In the genomic region with DNA sequence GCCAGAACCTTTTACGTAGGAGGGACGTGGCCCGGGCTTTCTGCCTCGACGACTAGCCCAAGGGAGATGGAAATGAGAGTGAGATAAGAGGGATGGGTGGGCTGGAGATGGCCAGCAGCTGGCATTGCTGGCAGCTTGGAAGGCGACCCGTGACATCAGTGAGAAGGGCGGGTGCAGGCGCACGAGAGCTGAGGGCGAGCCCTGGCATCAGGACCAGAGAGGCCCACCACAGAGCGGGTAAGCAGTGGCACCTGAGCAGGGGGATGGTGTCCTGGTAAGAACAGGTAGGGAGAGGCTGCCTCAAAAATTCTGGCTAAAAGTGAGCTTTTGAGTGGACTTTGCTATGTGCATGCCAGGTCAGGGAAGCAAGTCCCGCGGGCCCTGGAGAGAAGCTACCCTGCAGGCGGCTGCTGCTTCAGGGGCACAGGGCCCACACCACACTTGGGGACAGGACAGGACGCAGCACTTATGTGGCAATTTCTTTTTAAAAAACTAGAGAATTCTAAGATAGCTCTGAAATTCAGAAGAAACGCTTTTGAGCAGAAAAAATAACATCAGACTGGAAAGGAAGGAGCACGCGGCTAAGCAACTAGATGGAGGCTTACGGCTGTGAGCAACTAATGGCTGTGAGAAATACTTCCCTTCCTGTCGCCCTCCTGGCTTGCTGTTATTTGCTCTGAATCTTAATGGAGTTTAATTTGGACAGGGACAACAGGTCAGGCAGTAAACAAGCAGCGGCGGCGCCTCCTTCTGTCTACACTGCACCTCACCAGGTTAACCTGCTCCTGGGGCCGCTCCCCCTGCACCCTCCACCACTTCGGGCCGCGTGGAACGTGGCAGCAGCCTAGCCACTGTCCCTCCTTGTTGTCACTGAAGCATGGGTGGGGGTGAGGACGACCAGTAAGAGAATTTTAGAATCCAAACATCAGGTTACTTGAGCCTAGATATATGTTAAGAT, we compare ENCODE assay signal across 12 cellular contexts. TPM values are rescaled to one million over a fixed set of nuclear protein-coding genes. Genes with fewer than 3 reads are reported as not detected.
A peak's percentile ranks its signal among the peaks of the same experiment; 100 is the strongest.
DNase-seq lines count a peak whose midpoint lies in the region; ATAC-seq and TF ChIP-seq lines count a peak whose summit lies in the region.
"Had no signal": no experiment of that assay in that cellular context is flagged by ENCODE, and none has a peak within 500 bp of the region (broad histone marks: within the 10 kb centered on the region; RNA-seq: fewer than 3 reads in every experiment).

No MANE protein-coding gene starts in this region.

- H3K4me2 ChIP-seq in Loucy (ENCODE audit: low read depth, low read length, poor library complexity, severe bottlenecking) (peak overlapping the region; percentile 74), mesenchymal stem cell (ENCODE audit: low read length, poor library complexity, severe bottlenecking) (no peak overlapping the region)

- peaks cover 18% of the 10 kb centered on the region for H3K4me1 ChIP-seq in CD4-positive, CD25-positive, alpha-beta regulatory T cell (ENCODE audit: control insufficient read depth, insufficient read depth, low read length, poor library complexity, severe bottlenecking)
- H3K4me1 ChIP-seq in Loucy (ENCODE audit: insufficient read depth, low read length, poor library complexity, severe bottlenecking): peaks cover 11% of the 10 kb centered on the region
- H3K4me1 ChIP-seq in duodenal mucosa (ENCODE audit: control insufficient read depth in 1 of 2, insufficient read depth in 2 of 2, low read length in 2 of 2): peaks cover 2 to 11% of the 10 kb centered on the region in 2 donors
- H3K4me1 ChIP-seq in mesenchymal stem cell (ENCODE audit: control insufficient read depth, insufficient read depth, low read depth, low read length): peaks cover 8% of the 10 kb centered on the region

- H2BK12ac ChIP-seq in mesenchymal stem cell (ENCODE audit: low read length in 2 of 2): no peak overlapping the region

- no peaks in the 10 kb centered on the region for H3K36me3 ChIP-seq in CD4-positive, CD25-positive, alpha-beta regulatory T cell (ENCODE audit: control insufficient read depth, insufficient read depth, low read length)
- peaks cover 3% of the 10 kb centered on the region; the same call in 1 of the 2 replicates for H3K36me3 ChIP-seq in Loucy (ENCODE audit: insufficient read depth, low read length)
- H3K36me3 ChIP-seq in duodenal mucosa (ENCODE audit: control insufficient read depth in 1 of 2, insufficient read depth in 2 of 2, low read length in 2 of 2): peaks cover 4 to 21% of the 10 kb centered on the region in 2 donors
- H3K36me3 ChIP-seq in mesenchymal stem cell (ENCODE audit: control insufficient read depth in 1 of 2, insufficient read depth in 2 of 2, low read depth in 1 of 2, low read length in 2 of 2): peaks cover 11 to 33% of the 10 kb centered on the region in 2 experiments
- H3K36me3 ChIP-seq: thyroid gland had no signal

- no peak for ATAC-seq in CD4-positive, CD25-positive, alpha-beta regulatory T cell (ENCODE audit: low read depth in 2 of 2)
- no peak for ATAC-seq in naive B cell (ENCODE audit: low read depth in 2 of 2)
- ATAC-seq: Panc1 had no signal

- TF ChIP-seq CTCF in Loucy (conservative IDR thresholded peaks at IDR 0.05; ENCODE audit: low read length) (0 out of 2 replicates have a peak, but pooled peaks have one; percentile 14), GM13977 (IDR thresholded peaks at IDR 0.05; ENCODE audit: extremely low read depth, insufficient read depth, missing control alignments) (no peak)

- H2AFZ ChIP-seq in Loucy (ENCODE audit: low read length) (peak overlapping the region; percentile 74; the same call in 1 of the 2 replicates), mesenchymal stem cell (ENCODE audit: low read depth, low read length) (no peak overlapping the region)

- H3K4me3 ChIP-seq in CD4-positive, CD25-positive, alpha-beta regulatory T cell (ENCODE audit: low read depth, low read length): peak overlapping the region; percentile 91
- H3K4me3 ChIP-seq in Loucy (ENCODE audit: low read length, poor library complexity, severe bottlenecking) (peak overlapping the region; percentile 74), duodenal mucosa (ENCODE audit: low read depth in 1 of 2, low read length in 2 of 2) (peak overlapping the region; percentile 53 to 64), mesenchymal stem cell (ENCODE audit: insufficient read depth in 1 of 2, low read depth in 1 of 2, low read length in 2 of 2) (no peak overlapping the region)
- H3K4me3 ChIP-seq: body of pancreas, thyroid gland had no signal

- H2BK120ac ChIP-seq in mesenchymal stem cell (ENCODE audit: low read depth, low read length): no peak overlapping the region

- H3K23ac ChIP-seq in mesenchymal stem cell (ENCODE audit: low read length in 2 of 2): no peak overlapping the region

- no peaks in the 10 kb centered on the region for H3K9me3 Mint-ChIP-seq in CD4-positive, CD25-positive, alpha-beta regulatory T cell
- H3K9me3 Mint-ChIP-seq in naive B cell: peaks cover 0 to 2% (median 0%) of the 10 kb centered on the region in 7 donors

- peaks cover 9 to 52% (median 38%) of the 10 kb centered on the region in 4 donors for H3K4me1 Mint-ChIP-seq in CD4-positive, CD25-positive, alpha-beta regulatory T cell
- peaks cover 39 to 42% (median 39%) of the 10 kb centered on the region in 3 donors for H3K4me1 Mint-ChIP-seq in naive B cell

- H3K79me2 ChIP-seq in Loucy (ENCODE audit: insufficient read depth, low read length): peaks cover 28% of the 10 kb centered on the region; the same call in 1 of the 2 replicates

- H3K4ac ChIP-seq in mesenchymal stem cell (ENCODE audit: low read depth in 1 of 2, low read length in 2 of 2): no peak overlapping the region

- H3K9ac ChIP-seq in Loucy (ENCODE audit: low read depth, low read length, poor library complexity, severe bottlenecking) (peak overlapping the region; percentile 64), duodenal mucosa (ENCODE audit: low read depth in 1 of 2, low read length in 2 of 2) (peak overlapping the region in 1 of 2 donors; percentile 46), mesenchymal stem cell (ENCODE audit: low read length) (no peak overlapping the region)

- no peak overlapping the region for H4K91ac ChIP-seq in mesenchymal stem cell (ENCODE audit: low read length)

- H3K18ac ChIP-seq in mesenchymal stem cell (ENCODE audit: low read depth in 1 of 2, low read length in 2 of 2): no peak overlapping the region

- H3K14ac ChIP-seq in mesenchymal stem cell (ENCODE audit: low read length in 2 of 2): peak overlapping the region in 1 of 2 experiments; percentile 37

- H3K79me1 ChIP-seq in mesenchymal stem cell (replicated peaks; ENCODE audit: low read length, poor library complexity, severe bottlenecking): peaks cover 33% of the 10 kb centered on the region

- H2BK5ac ChIP-seq in mesenchymal stem cell (ENCODE audit: low read depth, low read length, poor library complexity, severe bottlenecking): no peak overlapping the region

- H3K27me3 ChIP-seq in CD4-positive, CD25-positive, alpha-beta regulatory T cell (ENCODE audit: control insufficient read depth, insufficient read depth, low read length): no peaks in the 10 kb centered on the region
- H3K27me3 ChIP-seq in Loucy (ENCODE audit: insufficient read depth, low read length, poor library complexity, severe bottlenecking) (no peaks in the 10 kb centered on the region), duodenal mucosa (ENCODE audit: control insufficient read depth in 1 of 2, insufficient read depth in 2 of 2, low read length in 2 of 2) (no peaks in the 10 kb centered on the region), mesenchymal stem cell (ENCODE audit: control insufficient read depth in 1 of 2, insufficient read depth in 1 of 2, low read length in 2 of 2) (no peaks in the 10 kb centered on the region)
- H3K27me3 ChIP-seq: body of pancreas, thyroid gland had no signal

- H3K9me2 ChIP-seq in Loucy (replicated peaks; ENCODE audit: low read depth, low read length): no peaks in the 10 kb centered on the region

- H2BK15ac ChIP-seq in mesenchymal stem cell (ENCODE audit: low read depth, poor library complexity, severe bottlenecking): no peak overlapping the region

- H3K27me3 Mint-ChIP-seq in CD4-positive, CD25-positive, alpha-beta regulatory T cell: no peaks in the 10 kb centered on the region
- no peaks in the 10 kb centered on the region for H3K27me3 Mint-ChIP-seq in naive B cell

- 95% methylated on average over 28 of the region's 30 CpGs for WGBS in mesenchymal stem cell

- no peak overlapping the region for H2AK5ac ChIP-seq in mesenchymal stem cell (ENCODE audit: low read length, severe bottlenecking)

- no peak for DNase-seq in CD4-positive, CD25-positive, alpha-beta regulatory T cell
- DNase-seq in naive B cell (no peak), mesenchymal stem cell (no peak), GM13977 (ENCODE audit: low spot score) (no peak), hepatic stellate cell (ENCODE audit: low spot score) (no peak)
- no peak for DNase-seq in stimulated activated CD4-positive, alpha-beta T cell treated with anti-CD3 and anti-CD28 coated beads, Interleukin-1b, Interleukin-23, amount 100 ng/mL, for 48 hours
- DNase-seq: activated CD4-positive, alpha-beta T cell treated with anti-CD3 and anti-CD28 coated beads, Interleukin-2, amount 50 U/mL, for 48 hours; thyroid gland had no signal

- no peaks in the 10 kb centered on the region for H4K20me1 ChIP-seq in Loucy (ENCODE audit: insufficient read depth, low read length, poor library complexity, severe bottlenecking)

- in situ Hi-C loops in GM13977 (cut with MboI; ENCODE audit: low pct_unique_long_range_greater_than_20kb, low sequenced_read_pairs, unreplicated experiment): no loop called here

- peak overlapping the region; percentile 46 to 95 (median 92) for H3K27ac Mint-ChIP-seq in CD4-positive, CD25-positive, alpha-beta regulatory T cell
- H3K27ac Mint-ChIP-seq in naive B cell: peak overlapping the region in 5 of 6 donors; percentile 38 to 87 (median 77)

- peak overlapping the region; percentile 75 for H3K27ac ChIP-seq in CD4-positive, CD25-positive, alpha-beta regulatory T cell (ENCODE audit: insufficient read depth, low read length, poor library complexity, severe bottlenecking)
- H3K27ac ChIP-seq in duodenal mucosa (ENCODE audit: low read depth, low read length) (no peak overlapping the region), mesenchymal stem cell (ENCODE audit: low read length, poor library complexity, severe bottlenecking) (no peak overlapping the region)
- H3K27ac ChIP-seq: thyroid gland had no signal

- H4K8ac ChIP-seq in mesenchymal stem cell (ENCODE audit: low read length): no peak overlapping the region

- no peaks in the 10 kb centered on the region for H3K9me3 ChIP-seq in CD4-positive, CD25-positive, alpha-beta regulatory T cell (ENCODE audit: control insufficient read depth in 2 of 2, low read length in 2 of 2)
- no peaks in the 10 kb centered on the region for H3K9me3 ChIP-seq in Loucy (ENCODE audit: insufficient read depth, low read depth, low read length)
- H3K9me3 ChIP-seq in duodenal mucosa (ENCODE audit: control insufficient read depth in 1 of 2, low read length in 2 of 2): no peaks in the 10 kb centered on the region
- no peaks in the 10 kb centered on the region for H3K9me3 ChIP-seq in mesenchymal stem cell (ENCODE audit: control insufficient read depth, low read length)
- H3K9me3 ChIP-seq: body of pancreas, thyroid gland had no signal

- peak overlapping the region; percentile 54 to 95 (median 92) for H3K4me3 Mint-ChIP-seq in CD4-positive, CD25-positive, alpha-beta regulatory T cell
- peak overlapping the region; percentile 36 to 99 (median 82) for H3K4me3 Mint-ChIP-seq in naive B cell

- peaks cover 6% of the 10 kb centered on the region for H3K36me3 Mint-ChIP-seq in CD4-positive, CD25-positive, alpha-beta regulatory T cell
- peaks cover 0 to 14% of the 10 kb centered on the region in 2 donors for H3K36me3 Mint-ChIP-seq in naive B cell

- H3F3A ChIP-seq in Loucy (ENCODE audit: low read depth): no peaks in the 10 kb centered on the region

RNA-seq across cellular contexts. Expression of gene THAP4, which starts 20.5 kb away (rescaled TPM):
- 47.8 TPM for total RNA-seq in CD4-positive, CD25-positive, alpha-beta regulatory T cell
- polyA plus RNA-seq in CD4-positive, CD25-positive, alpha-beta regulatory T cell: 10 to 100 TPM; 37.5 to 42.8 (median 39.6) TPM
- 10 to 100 TPM; 23.8 to 48.4 (median 29.9) TPM for polyA plus RNA-seq in naive B cell (ENCODE audit: low read depth in 6 of 6)
- polyA plus RNA-seq in mesenchymal stem cell (2013, experiment 1 of 2): 43.7 TPM
- polyA plus RNA-seq in mesenchymal stem cell (2013, experiment 2 of 2): 43.3 TPM

RNA-seq across cellular contexts. Expression of gene ATG4B, which starts 21.0 kb away (rescaled TPM):
- total RNA-seq in CD4-positive, CD25-positive, alpha-beta regulatory T cell: 158 TPM
- polyA plus RNA-seq in CD4-positive, CD25-positive, alpha-beta regulatory T cell: 10 to 100 TPM; 43.7 to 59.6 (median 56.2) TPM
- 10 to 100 TPM; 61.5 to 74.6 (median 64.5) TPM for polyA plus RNA-seq in naive B cell (ENCODE audit: low read depth in 6 of 6)
- 50.1 TPM for polyA plus RNA-seq in mesenchymal stem cell (2013, experiment 1 of 2)
- polyA plus RNA-seq in mesenchymal stem cell (2013, experiment 2 of 2): 44.5 TPM

RNA-seq across cellular contexts. Expression of gene BOK, which starts 57.9 kb away (rescaled TPM):
- not detected for total RNA-seq in CD4-positive, CD25-positive, alpha-beta regulatory T cell
- polyA plus RNA-seq in CD4-positive, CD25-positive, alpha-beta regulatory T cell: not detected
- polyA plus RNA-seq in naive B cell (ENCODE audit: low read depth in 6 of 6): under 1 TPM in 1 of 6 donors, not detected in 5; 0.09 TPM
- polyA plus RNA-seq in mesenchymal stem cell (2013, experiment 1 of 2): 16.6 TPM
- 17.5 TPM for polyA plus RNA-seq in mesenchymal stem cell (2013, experiment 2 of 2)

Comparison
In these comparisons a context has a peak if more than half of its experiments do, and no peak if none do; other contexts are left out.
1. H3K4me3 ChIP-seq: peak in CD4-positive, CD25-positive, alpha-beta regulatory T cell (single experiment), Loucy (single experiment) and duodenal mucosa (2 of 2); none in mesenchymal stem cell (0 of 2).